8 cellular contexts compared by ENCODE assay signal in genomic region chr19:11639245-11639601, GRCh38. TPM values are rescaled to one million over a fixed set of nuclear protein-coding genes. Genes with fewer than 3 reads are reported as not detected.
DNase-seq lines count a peak whose midpoint lies in the region; ATAC-seq and TF ChIP-seq lines count a peak whose summit lies in the region.

No MANE protein-coding gene starts in this region.

- WGBS in transverse colon (ENCODE audit: low coverage in 1 of 2), 2 donors, result 6% methylated on average over 7 of the region's 7 CpGs; no CpG with 5 or more reads in 1 of the 2 donors

- H3K36me3 ChIP-seq in left lung (no peaks in the 10 kb centered on the region), transverse colon (no peaks in the 10 kb centered on the region)

- H3K4me1 ChIP-seq in left lung (peaks cover 0 to 10% of the 10 kb centered on the region in 2 donors), transverse colon (peaks cover 0 to 7% (median 4%) of the 10 kb centered on the region in 4 donors)

- no peak for DNase-seq in activated T-cell treated with anti-CD3 and anti-CD28 coated beads, Interleukin-2, amount 50 U/mL, for 72 hours
- DNase-seq in activated T-cell treated with anti-CD3 and anti-CD28 coated beads, Interleukin-2, amount 50 U/mL, for 4 hours, result no peak
- DNase-seq in activated CD8-positive, alpha-beta T cell treated with anti-CD3 and anti-CD28 coated beads, Interleukin-2, amount 10 ng/mL, durations not matched to agents 7 days and 5 days, result no peak
- DNase-seq in left lung (no peak), transverse colon (no peak), SK-N-DZ (ENCODE audit: low spot score) (no peak), superior temporal gyrus (ENCODE audit: extremely low spot score) (no peak), NAMALWA (ENCODE audit: low spot score) (no peak)

- POLR2A ChIA-PET in activated CD8-positive, alpha-beta T cell treated with anti-CD3 and anti-CD28 coated beads, Interleukin-2, amount 10 ng/mL, durations not matched to agents 7 days and 5 days (lab: Charles Lee), result interaction anchor here (0.6 to 1.2 kb wide), 3 partner anchors 11 to 1012 kb away, joined by 3 read pairs; partner anchors contain the start of gene ZNF441

- no peak for TF ChIP-seq POLR2A in transverse colon (IDR thresholded peaks at IDR 0.05)

- H3K4me3 Mint-ChIP-seq in activated T-cell treated with anti-CD3 and anti-CD28 coated beads, Interleukin-2, amount 50 U/mL, for 72 hours, result peak overlapping the region; percentile 83 to 85
- no peak overlapping the region for H3K4me3 Mint-ChIP-seq in activated T-cell treated with anti-CD3 and anti-CD28 coated beads, Interleukin-2, amount 50 U/mL, for 4 hours
- H3K4me3 Mint-ChIP-seq in activated CD8-positive, alpha-beta T cell treated with anti-CD3 and anti-CD28 coated beads, Interleukin-2, amount 10 ng/mL, durations not matched to agents 7 days and 5 days, result peak overlapping the region; percentile 82

- ATAC-seq in activated T-cell treated with anti-CD3 and anti-CD28 coated beads, Interleukin-2, amount 50 U/mL, for 72 hours (replicated peaks in 1 of 2), result peak; percentile 16 to 25
- ATAC-seq in activated T-cell treated with anti-CD3 and anti-CD28 coated beads, Interleukin-2, amount 50 U/mL, for 4 hours, result no peak
- peak; percentile 23 for ATAC-seq in activated CD8-positive, alpha-beta T cell treated with anti-CD3 and anti-CD28 coated beads, Interleukin-2, amount 10 ng/mL, durations not matched to agents 7 days and 5 days
- peak; percentile 19 for ATAC-seq in left lung

- peaks cover 1 to 2% of the 10 kb centered on the region in 2 donors for H3K36me3 Mint-ChIP-seq in activated T-cell treated with anti-CD3 and anti-CD28 coated beads, Interleukin-2, amount 50 U/mL, for 72 hours (ENCODE audit: insufficient read depth in 2 of 2)
- H3K36me3 Mint-ChIP-seq in activated T-cell treated with anti-CD3 and anti-CD28 coated beads, Interleukin-2, amount 50 U/mL, for 4 hours (ENCODE audit: insufficient read depth), result no peaks in the 10 kb centered on the region
- peaks cover 4% of the 10 kb centered on the region for H3K36me3 Mint-ChIP-seq in activated CD8-positive, alpha-beta T cell treated with anti-CD3 and anti-CD28 coated beads, Interleukin-2, amount 10 ng/mL, durations not matched to agents 7 days and 5 days (ENCODE audit: low read depth)

- H3K27me3 ChIP-seq in left lung (no peaks in the 10 kb centered on the region), transverse colon (no peaks in the 10 kb centered on the region)

- in situ Hi-C loops in transverse colon (cut with MboI; ENCODE audit: low pct_ligation_motif_present in 1 of 4, low pct_unique_long_range_greater_than_20kb in 1 of 4, low sequenced_read_pairs in 3 of 4), result no loop called here

- H3K27ac Mint-ChIP-seq in activated T-cell treated with anti-CD3 and anti-CD28 coated beads, Interleukin-2, amount 50 U/mL, for 72 hours, result no peak overlapping the region
- H3K27ac Mint-ChIP-seq in activated CD8-positive, alpha-beta T cell treated with anti-CD3 and anti-CD28 coated beads, Interleukin-2, amount 10 ng/mL, durations not matched to agents 7 days and 5 days, result no peak overlapping the region

- TF ChIP-seq EP300 in transverse colon (IDR thresholded peaks at IDR 0.05; ENCODE audit: low read depth), result no peak

- H3K9me3 Mint-ChIP-seq in activated T-cell treated with anti-CD3 and anti-CD28 coated beads, Interleukin-2, amount 50 U/mL, for 72 hours, result no peaks in the 10 kb centered on the region
- H3K9me3 Mint-ChIP-seq in activated T-cell treated with anti-CD3 and anti-CD28 coated beads, Interleukin-2, amount 50 U/mL, for 4 hours, result no peaks in the 10 kb centered on the region
- H3K9me3 Mint-ChIP-seq in activated CD8-positive, alpha-beta T cell treated with anti-CD3 and anti-CD28 coated beads, Interleukin-2, amount 10 ng/mL, durations not matched to agents 7 days and 5 days (ENCODE audit: insufficient read depth), result no peaks in the 10 kb centered on the region

- H3K9me3 ChIP-seq in left lung, result no peaks in the 10 kb centered on the region
- no peaks in the 10 kb centered on the region for H3K9me3 ChIP-seq in transverse colon

- no peaks in the 10 kb centered on the region for H3K27me3 Mint-ChIP-seq in activated T-cell treated with anti-CD3 and anti-CD28 coated beads, Interleukin-2, amount 50 U/mL, for 72 hours (ENCODE audit: low read depth)
- H3K27me3 Mint-ChIP-seq in activated T-cell treated with anti-CD3 and anti-CD28 coated beads, Interleukin-2, amount 50 U/mL, for 4 hours (ENCODE audit: low read depth), result peaks cover 15% of the 10 kb centered on the region
- H3K27me3 Mint-ChIP-seq in activated CD8-positive, alpha-beta T cell treated with anti-CD3 and anti-CD28 coated beads, Interleukin-2, amount 10 ng/mL, durations not matched to agents 7 days and 5 days (ENCODE audit: low read depth), result peaks cover 3% of the 10 kb centered on the region

- TF ChIP-seq CTCF in left lung (IDR thresholded peaks at IDR 0.05) (no peak), transverse colon (IDR thresholded peaks at IDR 0.05) (no peak)

- H3K4me3 ChIP-seq in left lung (peak overlapping the region in 1 of 2 donors; percentile 60), transverse colon (peak overlapping the region in 3 of 4 donors; percentile 47 to 75 (median 56))

- no peaks in the 10 kb centered on the region for H3K4me1 Mint-ChIP-seq in activated T-cell treated with anti-CD3 and anti-CD28 coated beads, Interleukin-2, amount 50 U/mL, for 72 hours (ENCODE audit: low read depth)
- H3K4me1 Mint-ChIP-seq in activated T-cell treated with anti-CD3 and anti-CD28 coated beads, Interleukin-2, amount 50 U/mL, for 4 hours (ENCODE audit: low read depth), result peaks cover 3% of the 10 kb centered on the region
- H3K4me1 Mint-ChIP-seq in activated CD8-positive, alpha-beta T cell treated with anti-CD3 and anti-CD28 coated beads, Interleukin-2, amount 10 ng/mL, durations not matched to agents 7 days and 5 days (ENCODE audit: low read depth), result no peaks in the 10 kb centered on the region

- CTCF ChIA-PET in activated CD8-positive, alpha-beta T cell treated with anti-CD3 and anti-CD28 coated beads, Interleukin-2, amount 10 ng/mL, durations not matched to agents 7 days and 5 days (lab: Charles Lee), result interaction anchor here (1.2 to 1.3 kb wide), 2 partner anchors 61 to 159 kb away, joined by 3 to 4 read pairs; partner anchors contain the start of gene ZNF491

- intact Hi-C loops in left lung (cut with DNase I), result no loop called here
- intact Hi-C loops in transverse colon (cut with DNase I; ENCODE audit: low total_unique reads), result loop anchor here (5.0 kb wide), 1 partner anchor 762 kb away; no protein-coding TSS in a partner anchor

- H3K27ac ChIP-seq in left lung, result no peak overlapping the region
- peak overlapping the region in 1 of 4 donors; percentile 79 for H3K27ac ChIP-seq in transverse colon

RNA-seq across cellular contexts. Expression of gene ZNF627, which starts 41.9 kb away (rescaled TPM):
- 1 to 10 TPM; 8.1 to 8.5 TPM for total RNA-seq in activated T-cell treated with anti-CD3 and anti-CD28 coated beads, Interleukin-2, amount 50 U/mL, for 72 hours
- total RNA-seq in activated T-cell treated with anti-CD3 and anti-CD28 coated beads, Interleukin-2, amount 50 U/mL, for 4 hours, result 1 to 10 TPM; 2.6 to 3.5 (median 3.4) TPM
- 1 to 10 TPM; 3.7 to 4.8 TPM for total RNA-seq in activated CD8-positive, alpha-beta T cell treated with anti-CD3 and anti-CD28 coated beads, Interleukin-2, amount 10 ng/mL, durations not matched to agents 7 days and 5 days
- total RNA-seq in left lung, result 10 to 100 TPM; 10.5 to 12.3 TPM
- 10 to 100 TPM in 1 of 4 donors, 1 to 10 TPM in 2, under 1 TPM in 1; 0.40 to 10.2 (median 7.0) TPM for total RNA-seq in transverse colon
- 16.6 and 21.0 TPM in 2 replicates for polyA plus RNA-seq in SK-N-DZ (2014; cell fraction: cytosol; rRNA removed)
- 10.4 and 17.8 TPM in 2 replicates for polyA plus RNA-seq in SK-N-DZ (2014; cell fraction: nucleus; rRNA removed)

Comparison
In these comparisons a context has a peak if more than half of its experiments do, and no peak if none do; other contexts are left out.
1. ATAC-seq: peak in activated T-cell treated with anti-CD3 and anti-CD28 coated beads, Interleukin-2, amount 50 U/mL, for 72 hours (2 of 2), activated CD8-positive, alpha-beta T cell treated with anti-CD3 and anti-CD28 coated beads, Interleukin-2, amount 10 ng/mL, durations not matched to agents 7 days and 5 days (single experiment) and left lung (single experiment); none in activated T-cell treated with anti-CD3 and anti-CD28 coated beads, Interleukin-2, amount 50 U/mL, for 4 hours (0 of 2).